Comparison of ENCODE assay signal across 9 cellular contexts in the genomic region with DNA sequence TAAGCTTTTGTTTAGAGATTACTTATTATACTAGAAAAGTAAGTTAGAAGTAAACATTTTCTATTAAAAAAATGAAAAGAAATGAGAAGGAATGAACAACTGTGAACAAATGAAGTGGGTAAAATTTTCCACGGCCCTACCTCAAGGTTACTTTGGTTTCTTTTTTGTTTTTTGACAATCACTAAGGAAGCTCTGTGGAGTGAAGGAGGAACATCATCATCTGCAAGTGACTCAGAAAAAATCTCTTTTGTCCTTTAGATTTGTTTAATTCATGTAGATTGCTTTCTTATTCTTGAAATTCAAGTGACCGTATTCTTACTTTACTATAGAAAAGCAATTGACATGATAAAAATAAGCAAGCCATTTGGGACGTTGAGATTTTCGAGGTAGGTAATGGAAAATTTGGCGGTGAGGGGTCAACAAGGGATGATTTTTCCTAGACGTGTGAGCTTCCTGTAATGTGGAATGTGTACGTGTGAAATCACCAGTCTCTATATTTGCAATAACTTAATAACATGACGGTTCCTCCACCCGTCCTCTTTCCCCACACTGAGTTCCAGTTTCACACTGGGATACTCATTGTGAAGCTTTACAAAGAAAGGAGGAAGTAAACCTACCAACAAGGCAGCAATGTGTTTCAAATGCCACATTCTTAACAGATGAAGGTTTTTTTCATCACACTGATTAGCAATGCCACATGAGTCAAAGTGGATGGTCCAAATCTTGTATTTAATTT.
DNase-seq lines count a peak whose midpoint lies in the region; ATAC-seq and TF ChIP-seq lines count a peak whose summit lies in the region.
"Had no signal": no experiment of that assay in that cellular context is flagged by ENCODE, and none has a peak within 500 bp of the region (broad histone marks: within the 10 kb centered on the region; RNA-seq: fewer than 3 reads in every experiment).

No MANE protein-coding gene starts in this region.

- H3K36me3 Mint-ChIP-seq in activated naive CD4-positive, alpha-beta T cell treated with anti-CD3 and anti-CD28 coated beads, Interleukin-2, amount 50 U/mL, for 72 hours: peaks cover 0 to 8% of the 10 kb centered on the region in 2 donors
- H3K36me3 Mint-ChIP-seq: CD4-positive, CD25-positive, alpha-beta regulatory T cell had no signal

- H3K4me1 ChIP-seq in upper lobe of right lung: no peaks in the 10 kb centered on the region

- no peaks in the 10 kb centered on the region for H3K36me3 ChIP-seq in upper lobe of right lung

- ATAC-seq in activated naive CD4-positive, alpha-beta T cell treated with anti-CD3 and anti-CD28 coated beads, Interleukin-2, amount 50 U/mL, for 72 hours: peak; percentile 51 to 56
- peak; percentile 66 for ATAC-seq in HG03039 (IDR thresholded peaks at IDR 0.05; ENCODE audit: unreplicated experiment)
- peak; percentile 71 for ATAC-seq in upper lobe of right lung

- H3K9me3 Mint-ChIP-seq in activated naive CD4-positive, alpha-beta T cell treated with anti-CD3 and anti-CD28 coated beads, Interleukin-2, amount 50 U/mL, for 72 hours: peaks cover 0 to 5% of the 10 kb centered on the region in 2 donors

- H3K27ac ChIP-seq in upper lobe of right lung: no peak overlapping the region

- H3K27ac Mint-ChIP-seq in activated naive CD4-positive, alpha-beta T cell treated with anti-CD3 and anti-CD28 coated beads, Interleukin-2, amount 50 U/mL, for 72 hours: no peak overlapping the region

- H3K4me3 ChIP-seq in upper lobe of right lung: no peak overlapping the region

- no peaks in the 10 kb centered on the region for H3K27me3 ChIP-seq in upper lobe of right lung

- intact Hi-C loops in upper lobe of right lung (cut with DNase I): no loop called here

- DNase-seq in activated naive CD4-positive, alpha-beta T cell treated with anti-CD3 and anti-CD28 coated beads, Interleukin-2, amount 50 U/mL, for 72 hours (ENCODE audit: low spot score in 2 of 2): no peak
- no peak for DNase-seq in activated naive CD4-positive, alpha-beta T cell treated with Interleukin-2 at 50 U/mL for 16 hours
- DNase-seq in SKM-1 (lab: John Stamatoyannopoulos, UW; ENCODE audit: unreplicated experiment): peak; percentile 38
- DNase-seq in upper lobe of right lung: no peak
- DNase-seq in SW480 (ENCODE audit: low spot score): no peak
- no peak for DNase-seq in 8988T
- no peak for DNase-seq in NK-92 (lab: John Stamatoyannopoulos, UW; ENCODE audit: unreplicated experiment)
- DNase-seq: CD4-positive, CD25-positive, alpha-beta regulatory T cell had no signal

- no peak for TF ChIP-seq CTCF in upper lobe of right lung (IDR thresholded peaks at IDR 0.05)

- H3K9me3 ChIP-seq in upper lobe of right lung: no peaks in the 10 kb centered on the region
